ENCODE assay signal across 1 cellular context in genomic region chr15:40274350-40275274, GRCh38.
A peak's percentile ranks its signal among the peaks of the same experiment; 100 is the strongest.
TF ChIP-seq lines count a peak whose summit lies in the region.

No MANE protein-coding gene starts in this region.

TF ChIP-seq in K562, 482 proteins besides CTCF, POLR2A, EP300 and RAD21 (continued from another document):
- TF ChIP-seq MTA3 (IDR thresholded peaks at IDR 0.05; ENCODE audit: borderline replicate concordance): peak; percentile 24; the same call in 1 of the 2 replicates
- 0 out of 4 replicates have a peak, but pooled peaks of 1 of the 2 experiments have one; percentile 18 for TF ChIP-seq ETV6 (IDR thresholded peaks at IDR 0.05; ENCODE audit: borderline replicate concordance in 1 of 2, low read depth in 2 of 2, low read length in 1 of 2)
- TF ChIP-seq ETV6 (CRISPR knock-in tag; IDR thresholded peaks at IDR 0.05; ENCODE audit: borderline replicate concordance): peak; percentile 44; the same call in 1 of the 2 replicates
- no peak for TF ChIP-seq CREB1 (IDR thresholded peaks at IDR 0.05)
- 0 out of 2 replicates have a peak, but pooled peaks have one; percentile 33 for TF ChIP-seq CREB1 (CRISPR knock-in tag; IDR thresholded peaks at IDR 0.05)
- peak; percentile 18 to 89; a peak in 2 of 4 replicates for TF ChIP-seq MAZ (CRISPR knock-in tag; conservative IDR thresholded peaks at IDR 0.05 in 1 of 2, IDR thresholded peaks at IDR 0.05 in 1 of 2)
- peak; percentile 49; the same call in 1 of the 2 replicates for TF ChIP-seq HCFC1 (IDR thresholded peaks at IDR 0.05; ENCODE audit: low read depth, low read length)
- TF ChIP-seq GTF2A2 (tag; IDR thresholded peaks at IDR 0.05): no peak
- TF ChIP-seq NEUROD1 (IDR thresholded peaks at IDR 0.05; ENCODE audit: borderline replicate concordance, low read depth, low read length, partially characterized antibody): peak; percentile 40
- TF ChIP-seq IRF1 (CRISPR knock-in tag; IDR thresholded peaks at IDR 0.05; ENCODE audit: borderline replicate concordance): no peak
- TF ChIP-seq YY1 (IDR thresholded peaks at IDR 0.05; ENCODE audit: borderline replicate concordance in 1 of 3, control insufficient read depth in 1 of 3, extremely low read depth in 1 of 3, insufficient read depth in 3 of 3, insufficient read length in 1 of 3, insufficient replicate concordance in 2 of 3, low read depth in 1 of 3, low read length in 2 of 3): peak in 2 of 3 experiments; percentile 33 to 66
- 0 out of 2 replicates have a peak, but pooled peaks have one; percentile 15 for TF ChIP-seq CXXC5 (CRISPR knock-in tag; IDR thresholded peaks at IDR 0.05)
- TF ChIP-seq GABPB1 (CRISPR knock-in tag; IDR thresholded peaks at IDR 0.05): peak; percentile 61; the same call in 1 of the 2 replicates
- TF ChIP-seq, protein P1, sequence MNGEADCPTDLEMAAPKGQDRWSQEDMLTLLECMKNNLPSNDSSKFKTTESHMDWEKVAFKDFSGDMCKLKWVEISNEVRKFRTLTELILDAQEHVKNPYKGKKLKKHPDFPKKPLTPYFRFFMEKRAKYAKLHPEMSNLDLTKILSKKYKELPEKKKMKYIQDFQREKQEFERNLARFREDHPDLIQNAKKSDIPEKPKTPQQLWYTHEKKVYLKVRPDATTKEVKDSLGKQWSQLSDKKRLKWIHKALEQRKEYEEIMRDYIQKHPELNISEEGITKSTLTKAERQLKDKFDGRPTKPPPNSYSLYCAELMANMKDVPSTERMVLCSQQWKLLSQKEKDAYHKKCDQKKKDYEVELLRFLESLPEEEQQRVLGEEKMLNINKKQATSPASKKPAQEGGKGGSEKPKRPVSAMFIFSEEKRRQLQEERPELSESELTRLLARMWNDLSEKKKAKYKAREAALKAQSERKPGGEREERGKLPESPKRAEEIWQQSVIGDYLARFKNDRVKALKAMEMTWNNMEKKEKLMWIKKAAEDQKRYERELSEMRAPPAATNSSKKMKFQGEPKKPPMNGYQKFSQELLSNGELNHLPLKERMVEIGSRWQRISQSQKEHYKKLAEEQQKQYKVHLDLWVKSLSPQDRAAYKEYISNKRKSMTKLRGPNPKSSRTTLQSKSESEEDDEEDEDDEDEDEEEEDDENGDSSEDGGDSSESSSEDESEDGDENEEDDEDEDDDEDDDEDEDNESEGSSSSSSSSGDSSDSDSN (IDR thresholded peaks at IDR 0.05; ENCODE audit: borderline replicate concordance in 1 of 2, low read depth in 2 of 2, low read length in 2 of 2): no peak
- peak; percentile 54; the same call in 1 of the 2 replicates for TF ChIP-seq VEZF1 (CRISPR knock-in tag; IDR thresholded peaks at IDR 0.05)
